Comparison of ENCODE assay signal across 26 cellular contexts in genomic region chr16:56457927-56458470, GRCh38.
"Had no signal": no experiment of that assay in that cellular context is flagged by ENCODE, and none has a peak within 500 bp of the region (broad histone marks: within the 10 kb centered on the region; RNA-seq: fewer than 3 reads in every experiment).

No MANE protein-coding gene starts in this region.

- H3K27me3 Mint-ChIP-seq: memory B cell, progenitor cell of endocrine pancreas had no signal

- H3K27me3 ChIP-seq: dorsolateral prefrontal cortex, hepatocyte, neural progenitor cell, pancreas, suprapubic skin, thyroid gland, upper lobe of left lung, uterus had no signal

- H3K4me1 Mint-ChIP-seq: mesothelial cell of epicardium had no signal

- H3K4me1 ChIP-seq: neural progenitor cell, suprapubic skin had no signal

- H3K4me3 ChIP-seq: dorsolateral prefrontal cortex, hepatocyte, left ventricle myocardium inferior, lower lobe of right lung, neural progenitor cell, pancreas, suprapubic skin, thyroid gland, upper lobe of left lung, uterus had no signal

- H3K4me3 Mint-ChIP-seq: memory B cell; mesothelial cell of epicardium; natural killer cell; neural progenitor cell; stimulated activated effector memory CD8-positive, alpha-beta T cell treated with anti-CD3 and anti-CD28 coated beads, Interleukin-12 subunit alpha, Interleukin-12 subunit beta, amount 100 ng/mL, for 72 hours had no signal

- H3K27ac ChIP-seq: hepatocyte, left ventricle myocardium inferior, lower lobe of right lung, neural progenitor cell, pancreas, suprapubic skin, thyroid gland, upper lobe of left lung, uterus had no signal

- H3K27ac Mint-ChIP-seq: memory B cell; mesothelial cell of epicardium; natural killer cell; neural progenitor cell; progenitor cell of endocrine pancreas; stimulated activated effector memory CD8-positive, alpha-beta T cell treated with anti-CD3 and anti-CD28 coated beads, Interleukin-12 subunit alpha, Interleukin-12 subunit beta, amount 100 ng/mL, for 72 hours had no signal

- ATAC-seq: left cardiac atrium; lower lobe of right lung; natural killer cell; pancreas; right cardiac atrium; stimulated activated effector memory CD8-positive, alpha-beta T cell treated with anti-CD3 and anti-CD28 coated beads, Interleukin-12 subunit alpha, Interleukin-12 subunit beta, amount 100 ng/mL, for 72 hours; stimulated activated naive CD8-positive, alpha-beta T cell treated with anti-CD3 and anti-CD28 coated beads, Interleukin-15, Interleukin-2, amounts not matched to agents 100 U/mL and 50 U/mL, for 24 hours had no signal

- H3K9me3 ChIP-seq: left ventricle myocardium inferior, lower lobe of right lung, pancreas, suprapubic skin, thyroid gland, upper lobe of left lung, uterus had no signal

- H3K9ac ChIP-seq: neural progenitor cell had no signal

- DNase-seq: cortex of kidney; dorsolateral prefrontal cortex; effector CD8-positive, alpha-beta T cell; foreskin melanocyte; head of caudate nucleus; kidney; left cardiac atrium; left ventricle myocardium inferior; lower lobe of right lung; natural killer cell; nucleus accumbens; pancreas; right cardiac atrium; small intestine; stimulated activated CD4-positive, alpha-beta T cell treated with anti-CD3 and anti-CD28 coated beads, Interleukin-2, amount 100 ng/mL, for 48 hours; stimulated activated naive CD8-positive, alpha-beta T cell treated with anti-CD3 and anti-CD28 coated beads, Interleukin-15, Interleukin-2, amounts not matched to agents 100 U/mL and 50 U/mL, for 24 hours; thyroid gland; upper lobe of left lung; uterus had no signal

- H3K36me3 ChIP-seq: uterus had no signal

- H3K9me3 Mint-ChIP-seq: memory B cell; mesothelial cell of epicardium; natural killer cell; neural progenitor cell; stimulated activated effector memory CD8-positive, alpha-beta T cell treated with anti-CD3 and anti-CD28 coated beads, Interleukin-12 subunit alpha, Interleukin-12 subunit beta, amount 100 ng/mL, for 72 hours had no signal
